ENCODE assay signal across 20 cellular contexts in the genomic region with DNA sequence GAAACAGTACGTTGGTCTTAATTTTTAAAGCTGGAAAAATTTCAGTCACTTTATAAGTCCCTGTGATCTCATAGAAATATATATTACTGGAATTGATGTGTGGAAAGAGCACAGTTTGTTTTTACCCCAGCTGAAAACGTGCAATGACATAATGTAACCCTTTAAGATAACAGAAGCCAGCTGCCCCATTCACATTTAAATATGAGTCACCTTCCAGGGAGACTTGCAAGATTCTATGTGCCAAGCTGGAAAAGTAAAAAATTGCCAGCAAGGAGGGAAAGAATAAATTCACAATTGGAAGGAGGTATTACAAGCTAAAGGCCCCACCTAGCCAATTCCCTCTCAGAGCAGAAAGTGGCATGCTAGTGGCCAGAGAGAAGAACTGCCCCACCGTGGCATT. TPM values are rescaled to one million over a fixed set of nuclear protein-coding genes. Genes with fewer than 3 reads are reported as not detected.
DNase-seq lines count a peak whose midpoint lies in the region; ATAC-seq and TF ChIP-seq lines count a peak whose summit lies in the region.
"Had no signal": no experiment of that assay in that cellular context is flagged by ENCODE, and none has a peak within 500 bp of the region (broad histone marks: within the 10 kb centered on the region; RNA-seq: fewer than 3 reads in every experiment).

No MANE protein-coding gene starts in this region.

- no peaks in the 10 kb centered on the region for H3K9me2 ChIP-seq in hepatocyte (replicated peaks; ENCODE audit: insufficient read depth)

- intact Hi-C loops in psoas muscle (cut with DNase I) (no loop called here), left ventricle myocardium superior (cut with micrococcal nuclease) (no loop called here)

- peaks cover 28% of the 10 kb centered on the region for H3K4me1 Mint-ChIP-seq in chondrocyte (ENCODE audit: low read depth)
- H3K4me1 Mint-ChIP-seq: activated naive CD8-positive, alpha-beta T cell treated with anti-CD3 and anti-CD28 coated beads, Interleukin-2, amount 50 U/mL, for 24 hours; CD8-positive, alpha-beta memory T cell; stimulated activated naive B cell treated with anti-CD40 and anti-IgM and Interleukin-4, amounts not matched to agents 10 μg/mL and 1 μg/mL and 100 μg/mL, for 72 hours had no signal

- H2AFZ ChIP-seq in hepatocyte: no peak overlapping the region

- DNase-seq in Daoy (ENCODE audit: low read depth) (peak; percentile 34), LHCN-M2 (ENCODE audit: low read depth) (peak; percentile 32), chondrocyte (ENCODE audit: low spot score) (no peak), hepatocyte (ENCODE audit: low spot score) (peak; percentile 58), psoas muscle (no peak), globus pallidus (ENCODE audit: low spot score) (no peak), left ventricle myocardium superior (no peak)
- DNase-seq: activated CD4-positive, alpha-beta T cell treated with anti-CD3 and anti-CD28 coated beads for 48 hours; activated naive CD8-positive, alpha-beta T cell treated with anti-CD3 and anti-CD28 coated beads, Interleukin-2, amount 50 U/mL, for 24 hours; CD8-positive, alpha-beta memory T cell; cerebellar nuclear complex; left lung; MM.1S; mucosa of descending colon; NCI-H1694; stimulated activated naive B cell treated with anti-CD40 and anti-IgM and Interleukin-4, amounts not matched to agents 10 μg/mL and 1 μg/mL and 100 μg/mL, for 72 hours had no signal

- H3K9me3 ChIP-seq in hepatocyte (ENCODE audit: low read depth) (no peaks in the 10 kb centered on the region), psoas muscle (no peaks in the 10 kb centered on the region)
- H3K9me3 ChIP-seq: left lung, mucosa of descending colon, right atrium auricular region had no signal

- H3K4me3 ChIP-seq in hepatocyte: no peak overlapping the region
- H3K4me3 ChIP-seq in psoas muscle: no peak overlapping the region
- H3K4me3 ChIP-seq: left lung, mucosa of descending colon, right atrium auricular region had no signal

- no peaks in the 10 kb centered on the region for H3K27me3 ChIP-seq in hepatocyte
- H3K27me3 ChIP-seq in psoas muscle (ENCODE audit: insufficient read depth in 3 of 3, low read length in 2 of 3): no peaks in the 10 kb centered on the region
- H3K27me3 ChIP-seq: right atrium auricular region had no signal

- H3K27ac ChIP-seq in hepatocyte: no peak overlapping the region
- H3K27ac ChIP-seq in psoas muscle: no peak overlapping the region
- H3K27ac ChIP-seq: left lung, right atrium auricular region had no signal

- no peaks in the 10 kb centered on the region for H4K20me1 ChIP-seq in hepatocyte (ENCODE audit: insufficient read depth, poor library complexity, severe bottlenecking)

- peak overlapping the region; percentile 32 for H3K27ac Mint-ChIP-seq in chondrocyte (ENCODE audit: unreplicated experiment)
- H3K27ac Mint-ChIP-seq: activated naive CD8-positive, alpha-beta T cell treated with anti-CD3 and anti-CD28 coated beads, Interleukin-2, amount 50 U/mL, for 24 hours; CD8-positive, alpha-beta memory T cell; stimulated activated naive B cell treated with anti-CD40 and anti-IgM and Interleukin-4, amounts not matched to agents 10 μg/mL and 1 μg/mL and 100 μg/mL, for 72 hours had no signal

- TF ChIP-seq CTCF in chondrocyte (IDR thresholded peaks at IDR 0.05): no peak
- no peak for TF ChIP-seq CTCF in hepatocyte (IDR thresholded peaks at IDR 0.05; ENCODE audit: poor library complexity)
- no peak for TF ChIP-seq CTCF in psoas muscle (IDR thresholded peaks at IDR 0.05)

- H3K36me3 Mint-ChIP-seq in chondrocyte (ENCODE audit: low read depth): no peaks in the 10 kb centered on the region
- H3K36me3 Mint-ChIP-seq: CD8-positive, alpha-beta memory T cell; stimulated activated naive B cell treated with anti-CD40 and anti-IgM and Interleukin-4, amounts not matched to agents 10 μg/mL and 1 μg/mL and 100 μg/mL, for 72 hours had no signal

- no peak overlapping the region for H3K4me2 ChIP-seq in hepatocyte

- H3K4me3 Mint-ChIP-seq in chondrocyte (ENCODE audit: unreplicated experiment): no peak overlapping the region
- H3K4me3 Mint-ChIP-seq: activated naive CD8-positive, alpha-beta T cell treated with anti-CD3 and anti-CD28 coated beads, Interleukin-2, amount 50 U/mL, for 24 hours; CD8-positive, alpha-beta memory T cell; stimulated activated naive B cell treated with anti-CD40 and anti-IgM and Interleukin-4, amounts not matched to agents 10 μg/mL and 1 μg/mL and 100 μg/mL, for 72 hours had no signal

- no peaks in the 10 kb centered on the region for H3K9me3 Mint-ChIP-seq in chondrocyte (ENCODE audit: low read depth)
- H3K9me3 Mint-ChIP-seq: activated naive CD8-positive, alpha-beta T cell treated with anti-CD3 and anti-CD28 coated beads, Interleukin-2, amount 50 U/mL, for 24 hours; CD8-positive, alpha-beta memory T cell; stimulated activated naive B cell treated with anti-CD40 and anti-IgM and Interleukin-4, amounts not matched to agents 10 μg/mL and 1 μg/mL and 100 μg/mL, for 72 hours had no signal

- H3K36me3 ChIP-seq in hepatocyte (replicated peaks; ENCODE audit: insufficient read depth, low read depth): no peaks in the 10 kb centered on the region
- no peaks in the 10 kb centered on the region for H3K36me3 ChIP-seq in psoas muscle (ENCODE audit: insufficient read depth in 1 of 2, low read depth in 1 of 2)
- H3K36me3 ChIP-seq: left lung, right atrium auricular region had no signal

- WGBS in hepatocyte (ENCODE audit: low lambda C conversion rate, missing lambda C conversion rate): 58% methylated on average over 3 of the region's 3 CpGs
- 49 to 54% (median 52%) methylated on average over 3 of the region's 3 CpGs for WGBS in psoas muscle, 3 donors

- ATAC-seq in psoas muscle (no peak), HG03280 (IDR thresholded peaks at IDR 0.05; ENCODE audit: unreplicated experiment) (no peak), left ventricle myocardium superior (no peak)
- ATAC-seq: activated naive CD8-positive, alpha-beta T cell treated with anti-CD3 and anti-CD28 coated beads, Interleukin-2, amount 50 U/mL, for 24 hours; left lung; mucosa of descending colon; stimulated activated naive B cell treated with anti-CD40 and anti-IgM and Interleukin-4, amounts not matched to agents 10 μg/mL and 1 μg/mL and 100 μg/mL, for 72 hours had no signal

- H3K4me1 ChIP-seq in hepatocyte (ENCODE audit: insufficient read depth) (no peaks in the 10 kb centered on the region), psoas muscle (no peaks in the 10 kb centered on the region)
- H3K4me1 ChIP-seq: left lung, right atrium auricular region had no signal

- H3K27me3 Mint-ChIP-seq in chondrocyte (ENCODE audit: low read depth): no peaks in the 10 kb centered on the region

- H3K79me2 ChIP-seq in hepatocyte: no peaks in the 10 kb centered on the region

RNA-seq across cellular contexts. Expression of a gene that starts 50.2 kb away (rescaled TPM):
- total RNA-seq in Daoy (2014; rRNA removed; shearing (Covaris generic)): not detected in 2 replicates
- total RNA-seq in LHCN-M2 (2014; rRNA removed): not detected in 2 replicates
- not detected for polyA plus RNA-seq in LHCN-M2 (2012)
- 0.39 TPM in 1 of 3 replicates, not detected in the others for total RNA-seq in chondrocyte
- 0.10 TPM in 1 of 2 replicates, not detected in the other for total RNA-seq in hepatocyte
- not detected in 2 replicates for polyA plus RNA-seq in hepatocyte
- total RNA-seq in psoas muscle: not detected
- not detected for polyA plus RNA-seq in psoas muscle
- total RNA-seq in left ventricle myocardium superior: not detected
- total RNA-seq: CD8-positive, alpha-beta memory T cell; glomerular endothelial cell; left lung; mucosa of descending colon; right atrium auricular region; ureter had no signal
- polyA plus RNA-seq: CD8-positive, alpha-beta memory T cell had no signal

Comparison
In these comparisons a context has a peak if more than half of its experiments do, and no peak if none do; other contexts are left out.
1. DNase-seq: peak in Daoy (single experiment), LHCN-M2 (single experiment) and hepatocyte (single experiment); none in chondrocyte (single experiment), psoas muscle (0 of 2), globus pallidus (single experiment) and left ventricle myocardium superior (single experiment).